Comparison of ENCODE assay signal across 12 cellular contexts in the genomic region with DNA sequence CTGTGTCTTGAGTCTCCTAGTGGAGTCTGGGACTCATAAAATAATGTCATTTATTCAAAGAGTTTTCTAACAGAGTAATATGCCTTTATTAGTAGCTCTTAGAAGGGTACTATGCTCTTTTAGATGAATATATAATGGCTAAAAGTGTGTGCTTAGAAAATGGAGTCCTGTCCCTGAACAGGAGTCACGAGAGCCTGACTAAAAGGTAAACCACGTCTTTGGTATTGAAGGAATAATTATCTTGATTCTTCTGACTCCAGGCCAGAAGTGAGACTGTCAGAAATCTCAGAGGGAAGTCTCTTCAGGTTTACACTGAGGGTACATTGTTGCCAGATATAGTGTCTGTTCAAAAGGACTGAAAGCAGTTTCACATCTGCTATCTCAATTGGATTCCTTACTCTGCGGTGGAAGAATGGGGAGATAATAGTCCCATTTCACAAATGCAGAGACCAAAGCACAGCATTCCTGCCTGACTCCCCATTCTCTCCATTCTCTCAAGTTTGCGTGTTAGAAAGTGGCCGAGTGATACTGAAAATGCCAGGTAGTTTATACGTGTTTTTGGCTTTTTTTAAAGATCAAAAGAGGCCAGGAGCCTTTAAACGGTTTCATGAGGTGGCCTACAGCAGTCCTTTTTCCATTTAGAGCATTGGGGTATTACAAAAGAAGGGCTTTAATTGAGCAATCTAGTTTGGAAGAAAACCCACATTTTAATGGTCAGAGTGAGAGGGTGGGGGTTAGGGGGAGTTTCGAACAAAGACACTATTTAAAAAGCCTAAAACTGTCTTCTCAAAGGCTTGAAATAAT.
DNase-seq lines count a peak whose midpoint lies in the region; ATAC-seq and TF ChIP-seq lines count a peak whose summit lies in the region.
"Had no signal": no experiment of that assay in that cellular context is flagged by ENCODE, and none has a peak within 500 bp of the region (broad histone marks: within the 10 kb centered on the region; RNA-seq: fewer than 3 reads in every experiment).

No MANE protein-coding gene starts in this region.

- H3K4me3 Mint-ChIP-seq in GM23338 = no peak overlapping the region
- no peak overlapping the region for H3K4me3 Mint-ChIP-seq in CD8-positive, alpha-beta memory T cell
- H3K4me3 Mint-ChIP-seq: central memory CD8-positive, alpha-beta T cell had no signal

- H3K36me3 Mint-ChIP-seq in GM23338 (ENCODE audit: low read depth) = peaks cover 25% of the 10 kb centered on the region
- H3K36me3 Mint-ChIP-seq in CD8-positive, alpha-beta memory T cell = peaks cover 19 to 73% (median 28%) of the 10 kb centered on the region in 3 donors

- H3K4me1 Mint-ChIP-seq in GM23338 = peaks cover 11% of the 10 kb centered on the region; the same call in 2 of the 3 replicates
- peaks cover 6 to 15% (median 7%) of the 10 kb centered on the region in 3 donors for H3K4me1 Mint-ChIP-seq in CD8-positive, alpha-beta memory T cell
- H3K4me1 Mint-ChIP-seq: central memory CD8-positive, alpha-beta T cell had no signal

- ATAC-seq in GM23338 (peak; percentile 26; the same call in 2 of the 3 replicates), sciatic nerve (peak; percentile 92)

- H2AFZ ChIP-seq in GM23338 = no peak overlapping the region

- no peak overlapping the region for H3K27ac ChIP-seq in GM23338 (ENCODE audit: low read depth)
- peak overlapping the region; percentile 44 to 74 for H3K27ac ChIP-seq in right atrium auricular region
- no peak overlapping the region for H3K27ac ChIP-seq in CD8-positive, alpha-beta memory T cell (ENCODE audit: low read depth, low read length)

- no peaks in the 10 kb centered on the region for H4K20me1 ChIP-seq in GM23338 (replicated peaks; ENCODE audit: insufficient read depth)

- POLR2A ChIA-PET in HEK293T (lab: Yijun Ruan, JAX) = no interaction called here
- POLR2A ChIA-PET in CD8-positive, alpha-beta memory T cell (lab: Charles Lee) = no interaction called here

- TF ChIP-seq CTCF in GM23338 (conservative IDR thresholded peaks at IDR 0.05; ENCODE audit: low read depth in 2 of 2) (no peak), right atrium auricular region (IDR thresholded peaks at IDR 0.05) (peak in 1 of 2 donors; percentile 3)

- H3K36me3 ChIP-seq in GM23338 (ENCODE audit: insufficient read depth) = peaks cover 6% of the 10 kb centered on the region; the same call in 1 of the 2 replicates
- peaks cover 37% of the 10 kb centered on the region for H3K36me3 ChIP-seq in right atrium auricular region
- H3K36me3 ChIP-seq in CD8-positive, alpha-beta memory T cell (ENCODE audit: insufficient read depth, low read length) = peaks cover 21% of the 10 kb centered on the region

- 0 out of 2 replicates have a peak, but pooled peaks cover 5% of the 10 kb centered on the region for H3K4me1 ChIP-seq in GM23338 (ENCODE audit: insufficient read depth)
- peaks cover 0 to 48% of the 10 kb centered on the region in 2 donors for H3K4me1 ChIP-seq in right atrium auricular region
- peaks cover 24% of the 10 kb centered on the region for H3K4me1 ChIP-seq in CD8-positive, alpha-beta memory T cell (ENCODE audit: insufficient read depth, low read length)

- no peaks in the 10 kb centered on the region for H3K9me2 ChIP-seq in GM23338 (ENCODE audit: insufficient read depth)

- peaks cover 0 to 7% of the 10 kb centered on the region in 2 donors for H3K9me3 ChIP-seq in right atrium auricular region
- peaks cover 6% of the 10 kb centered on the region for H3K9me3 ChIP-seq in CD8-positive, alpha-beta memory T cell (ENCODE audit: low read length)

- DNase-seq in GM23338 (ENCODE audit: low spot score) (peak; percentile 6), astrocyte of the hippocampus (ENCODE audit: low read depth, low spot score) (peak; percentile 67), right atrium auricular region (ENCODE audit: low spot score) (no peak), sciatic nerve (ENCODE audit: low spot score) (no peak), NCI-H2227 treated with DMSO at 0.1 percent for 48 hours (lab: John Stamatoyannopoulos, UW) (no peak), HEK293T (ENCODE audit: extremely low spot score) (no peak), NCI-H1417 treated with DMSO at 0.1 percent for 48 hours (lab: John Stamatoyannopoulos, UW) (no peak)
- DNase-seq in CD8-positive, alpha-beta memory T cell = no peak
- DNase-seq: activated CD4-positive, alpha-beta T cell treated with anti-CD3 and anti-CD28 coated beads for 1 hour; DMS79; NCI-H82 had no signal

- no peak overlapping the region for H3K4me3 ChIP-seq in GM23338
- H3K4me3 ChIP-seq in right atrium auricular region = no peak overlapping the region
- H3K4me3 ChIP-seq in CD8-positive, alpha-beta memory T cell (ENCODE audit: low read length) = no peak overlapping the region

- no peaks in the 10 kb centered on the region for H3K27me3 ChIP-seq in GM23338 (ENCODE audit: insufficient read depth)
- H3K27me3 ChIP-seq in right atrium auricular region = no peaks in the 10 kb centered on the region
- H3K27me3 ChIP-seq in CD8-positive, alpha-beta memory T cell (ENCODE audit: insufficient read depth, low read length, poor library complexity, severe bottlenecking) = no peaks in the 10 kb centered on the region

- H3K79me2 ChIP-seq in GM23338 (replicated peaks; ENCODE audit: insufficient read depth) = no peaks in the 10 kb centered on the region

- intact Hi-C loops in sciatic nerve (cut with DNase I) = no loop called here

- H3K27ac Mint-ChIP-seq in GM23338 = no peak overlapping the region
- peak overlapping the region in 2 of 8 donors; percentile 32 to 60 for H3K27ac Mint-ChIP-seq in CD8-positive, alpha-beta memory T cell

- CTCF ChIA-PET in HEK293T (lab: Yijun Ruan, JAX) = interaction anchor here (1.0 kb wide), 1 partner anchor 212 kb away, joined by 4 read pairs; no protein-coding TSS in a partner anchor
- CTCF ChIA-PET in CD8-positive, alpha-beta memory T cell (lab: Charles Lee) = interaction anchor here (1.5 to 3.2 kb wide), 2 partner anchors 10 to 212 kb away, joined by 4 to 27 read pairs; partner anchors contain the start of gene DHRS3

- no peaks in the 10 kb centered on the region for H3F3A ChIP-seq in GM23338 (replicated peaks; ENCODE audit: low read depth)

- H3K4me2 ChIP-seq in GM23338 = no peak overlapping the region

- H3K27me3 Mint-ChIP-seq in GM23338 (ENCODE audit: insufficient read depth, low read depth, poor library complexity) = no peaks in the 10 kb centered on the region
- H3K27me3 Mint-ChIP-seq in CD8-positive, alpha-beta memory T cell = no peaks in the 10 kb centered on the region
- H3K27me3 Mint-ChIP-seq: central memory CD8-positive, alpha-beta T cell had no signal

- H3K9me3 Mint-ChIP-seq in GM23338 = peaks cover 8% of the 10 kb centered on the region
- peaks cover 0 to 9% (median 9%) of the 10 kb centered on the region in 5 donors for H3K9me3 Mint-ChIP-seq in CD8-positive, alpha-beta memory T cell

TF ChIP-seq in GM23338, 12 proteins besides CTCF, POLR2A, EP300 and RAD21:
- TF ChIP-seq EZH2 (IDR thresholded peaks at IDR 0.05; ENCODE audit: low read depth, unreplicated experiment) (no peak), NANOG (IDR thresholded peaks at IDR 0.05; ENCODE audit: borderline replicate concordance) (no peak), ZNF114 (CRISPR knock-in tag; IDR thresholded peaks at IDR 0.05) (no peak), JUNB (IDR thresholded peaks at IDR 0.05; ENCODE audit: unreplicated experiment) (no peak), POLR2AphosphoS5 (IDR thresholded peaks at IDR 0.05; ENCODE audit: low read depth) (no peak)

TF ChIP-seq in HEK293T, 16 proteins besides CTCF, POLR2A, EP300 and RAD21:
- TF ChIP-seq FOXA1 (IDR thresholded peaks at IDR 0.05) = no peak
- TF ChIP-seq, protein P1, sequence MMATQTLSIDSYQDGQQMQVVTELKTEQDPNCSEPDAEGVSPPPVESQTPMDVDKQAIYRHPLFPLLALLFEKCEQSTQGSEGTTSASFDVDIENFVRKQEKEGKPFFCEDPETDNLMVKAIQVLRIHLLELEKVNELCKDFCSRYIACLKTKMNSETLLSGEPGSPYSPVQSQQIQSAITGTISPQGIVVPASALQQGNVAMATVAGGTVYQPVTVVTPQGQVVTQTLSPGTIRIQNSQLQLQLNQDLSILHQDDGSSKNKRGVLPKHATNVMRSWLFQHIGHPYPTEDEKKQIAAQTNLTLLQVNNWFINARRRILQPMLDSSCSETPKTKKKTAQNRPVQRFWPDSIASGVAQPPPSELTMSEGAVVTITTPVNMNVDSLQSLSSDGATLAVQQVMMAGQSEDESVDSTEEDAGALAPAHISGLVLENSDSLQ (IDR thresholded peaks at IDR 0.05) = no peak
- TF ChIP-seq SUZ12 (IDR thresholded peaks at IDR 0.05) = no peak
- TF ChIP-seq TARDBP (IDR thresholded peaks at IDR 0.05) = no peak
- TF ChIP-seq ELF4 (IDR thresholded peaks at IDR 0.05) = no peak
- TF ChIP-seq ARNT (IDR thresholded peaks at IDR 0.05) = no peak

Comparison
In these comparisons a context has a peak if more than half of its experiments do, and no peak if none do; other contexts are left out.
1. DNase-seq: peak in GM23338 (single experiment) and astrocyte of the hippocampus (single experiment); none in right atrium auricular region (single experiment), sciatic nerve (single experiment), NCI-H2227 treated with DMSO at 0.1 percent for 48 hours (single experiment), HEK293T (single experiment), CD8-positive, alpha-beta memory T cell (0 of 5) and NCI-H1417 treated with DMSO at 0.1 percent for 48 hours (single experiment).
2. H3K27ac ChIP-seq: peak in right atrium auricular region (2 of 2); none in GM23338 (single experiment) and CD8-positive, alpha-beta memory T cell (single experiment).